ENCODE assay signal across 8 cellular contexts in the genomic region with DNA sequence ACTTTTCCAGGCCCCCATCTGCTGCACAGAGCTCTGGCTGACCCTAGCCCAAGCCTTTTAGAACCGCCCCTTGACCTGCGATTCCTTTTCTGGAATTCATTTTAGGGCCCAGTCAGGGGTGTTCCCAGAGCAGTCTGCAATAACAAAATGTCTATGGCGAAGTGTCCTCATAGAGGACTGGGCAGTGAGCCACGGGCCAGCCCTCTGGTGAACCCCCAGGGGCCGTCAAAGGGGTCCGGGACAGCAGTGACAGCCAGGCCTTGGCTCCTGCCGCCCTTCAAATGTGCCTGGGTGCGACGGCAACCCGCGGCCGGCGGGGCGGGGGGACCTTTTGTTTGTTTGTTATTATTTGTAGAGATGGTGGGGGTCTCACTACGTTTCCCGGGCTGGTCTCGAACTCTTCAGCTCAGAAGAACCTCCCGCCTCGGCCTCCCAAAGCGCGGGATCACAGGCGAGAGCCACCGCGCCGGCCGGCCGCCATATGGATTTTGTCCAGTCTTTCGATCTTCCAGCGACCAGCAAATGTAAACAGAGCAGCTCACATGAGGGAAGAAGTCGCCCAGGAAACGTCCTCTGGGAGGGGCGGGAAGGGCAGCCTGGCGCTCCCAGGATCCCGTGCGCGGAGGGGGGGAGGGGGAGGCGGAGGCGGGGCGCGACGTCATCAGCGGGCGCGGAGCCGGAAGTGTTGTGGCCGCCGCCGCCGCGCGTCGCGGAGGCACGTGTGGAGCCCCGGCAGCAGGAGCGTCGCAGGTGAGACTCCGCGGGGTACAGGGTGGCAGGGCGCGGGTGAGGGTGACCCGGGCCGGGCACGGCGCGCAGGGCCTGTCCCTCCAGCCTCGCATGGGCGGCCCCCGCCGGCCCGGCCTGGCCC. TPM values are rescaled to one million over a fixed set of nuclear protein-coding genes. Genes with fewer than 3 reads are reported as not detected.
A peak's percentile ranks its signal among the peaks of the same experiment; 100 is the strongest.
DNase-seq lines count a peak whose midpoint lies in the region; ATAC-seq and TF ChIP-seq lines count a peak whose summit lies in the region.

A gene (plus strand): TSS at position 685 of the 871 bp plus-strand sequence. CDS start 783 bp downstream, outside the sequence.

- H3K27me3 ChIP-seq in HCT116 (ENCODE audit: insufficient read depth, low read length): no peaks in the 10 kb centered on the region
- H3K27me3 ChIP-seq in right atrium auricular region: no peaks in the 10 kb centered on the region
- no peaks in the 10 kb centered on the region for H3K27me3 ChIP-seq in uterus

- peaks cover 35% of the 10 kb centered on the region for H3K4me1 Mint-ChIP-seq in T-helper 17 cell

- H3K4me1 ChIP-seq in HCT116 (ENCODE audit: control insufficient read depth in 1 of 2, insufficient read depth in 2 of 2, low read length in 2 of 2): peaks cover 10 to 30% of the 10 kb centered on the region in 2 experiments; a peak in 3 of 4 replicates
- peaks cover 0 to 56% of the 10 kb centered on the region in 2 donors for H3K4me1 ChIP-seq in right atrium auricular region
- peaks cover 0 to 25% of the 10 kb centered on the region in 2 donors for H3K4me1 ChIP-seq in uterus

- H3K27ac ChIP-seq in HCT116 (ENCODE audit: low read depth, low read length) (peak within 1 kb of the TSS; percentile 64), right atrium auricular region (peak within 1 kb of the TSS; percentile 93 to 98), uterus (peak within 1 kb of the TSS; percentile 88 to 96)

- POLR2A ChIA-PET in HCT116 (lab: Charles Lee): interaction anchor here (0.6 to 1.4 kb wide), 6 partner anchors 8 to 551 kb away, joined by 3 to 11 read pairs (median 6); no protein-coding TSS in a partner anchor

- H3K4me2 ChIP-seq in HCT116 (ENCODE audit: low read length): peak within 1 kb of the TSS; percentile 96

- no peak within 1 kb of the TSS for H2AFZ ChIP-seq in HCT116 (ENCODE audit: low read depth, low read length, poor library complexity, severe bottlenecking)

- intact Hi-C loops in HCT116 (cut with micrococcal nuclease) (no loop called here), uterus (cut with DNase I; ENCODE audit: low total_unique reads) (no loop called here)

- ATAC-seq in HCT116 (peak; percentile 86), T-helper 17 cell (peak; percentile 90)

- TSS peak; percentile 89 for BruUV-seq in HCT116 (replicated peaks; lab: Mats Ljungman, UMichigan)

- peak within 1 kb of the TSS; percentile 96 for H3K9ac ChIP-seq in HCT116 (ENCODE audit: low read length)

- RAD21 ChIA-PET in HCT116 (lab: Charles Lee; ENCODE audit: low non-redundant PET in 1 of 2, low total read pairs in 2 of 2, uncharacterized antibody in 2 of 2, unreplicated experiment in 2 of 2): interaction anchor here in 1 of 2 experiments (0.6 kb wide), 1 partner anchor 181 kb away, joined by 3 read pairs; no protein-coding TSS in a partner anchor

- H3K4me3 ChIP-seq in HCT116 (replicated peaks in 1 of 2; ENCODE audit: low read depth in 1 of 2, low read length in 2 of 2): peak within 1 kb of the TSS; percentile 85 to 97
- H3K4me3 ChIP-seq in right atrium auricular region: peak within 1 kb of the TSS; percentile 84 to 90
- peak within 1 kb of the TSS; percentile 68 to 93 for H3K4me3 ChIP-seq in uterus

- H3K36me3 ChIP-seq in HCT116 (ENCODE audit: control insufficient read depth in 1 of 2, insufficient read depth in 2 of 2, low read length in 2 of 2) (peaks cover 0 to 14% of the 10 kb centered on the region in 2 experiments; a peak in 2 of 4 replicates), right atrium auricular region (peaks cover 7% of the 10 kb centered on the region), uterus (no peaks in the 10 kb centered on the region)

- peak within 1 kb of the TSS; percentile 88 for H3K27ac Mint-ChIP-seq in T-helper 17 cell

- no peaks in the 10 kb centered on the region for H3K27me3 Mint-ChIP-seq in T-helper 17 cell

- CTCF ChIA-PET in HCT116 (lab: Charles Lee): interaction anchor here (0.9 to 2.9 kb wide), 2 partner anchors 10 to 12 kb away, joined by 7 to 16 read pairs; no protein-coding TSS in a partner anchor

- TF ChIP-seq RAD21 in HCT116 (IDR thresholded peaks at IDR 0.05; ENCODE audit: low read depth): no peak

- H3K4me3 Mint-ChIP-seq in T-helper 17 cell: peak within 1 kb of the TSS; percentile 95

- no peak for TF ChIP-seq POLR2A in HCT116 (IDR thresholded peaks at IDR 0.05; ENCODE audit: borderline replicate concordance, extremely low read depth, insufficient read depth, insufficient read length)
- peak in 1 of 2 donors; percentile 49 for TF ChIP-seq POLR2A in uterus (IDR thresholded peaks at IDR 0.05)

- H4K20me1 ChIP-seq in HCT116 (ENCODE audit: insufficient read depth): no peaks in the 10 kb centered on the region

- DNase-seq in DMS 273 (lab: John Stamatoyannopoulos, UW; ENCODE audit: unreplicated experiment) (peak; percentile 96), HCT116 (ENCODE audit: low read depth, low spot score) (peak; percentile 62), NCI-H146 treated with DMSO at 0.1 percent for 48 hours (lab: John Stamatoyannopoulos, UW; ENCODE audit: unreplicated experiment) (peak; percentile 96), T-helper 17 cell (peak; percentile 62 to 77 (median 75)), anterior cingulate cortex (lab: John Stamatoyannopoulos, UW) (peak; percentile 41 to 91 (median 84)), right atrium auricular region (ENCODE audit: low spot score) (peak; percentile 91), putamen (ENCODE audit: low spot score) (peak; percentile 90), uterus (peak; percentile 89 to 90)

- peaks cover 30% of the 10 kb centered on the region for H3K79me2 ChIP-seq in HCT116 (ENCODE audit: insufficient read depth, low read length)

- TF ChIP-seq CTCF in HCT116 (IDR thresholded peaks at IDR 0.05 in 2 of 3, conservative IDR thresholded peaks at IDR 0.05 in 1 of 3; ENCODE audit: borderline replicate concordance in 1 of 3, insufficient read depth in 1 of 3, low read depth in 2 of 3, low read length in 2 of 3): no peak
- TF ChIP-seq CTCF in right atrium auricular region (IDR thresholded peaks at IDR 0.05): no peak
- TF ChIP-seq CTCF in uterus (IDR thresholded peaks at IDR 0.05): no peak

- H3K9me2 ChIP-seq in HCT116 (ENCODE audit: insufficient read depth): no peaks in the 10 kb centered on the region

- H3K9me3 ChIP-seq in HCT116 (ENCODE audit: control insufficient read depth in 1 of 2, insufficient read depth in 1 of 2, low read depth in 1 of 2, low read length in 2 of 2) (no peaks in the 10 kb centered on the region), T-helper 17 cell (ENCODE audit: control insufficient read depth, low read length, poor library complexity, severe bottlenecking) (no peaks in the 10 kb centered on the region), right atrium auricular region (no peaks in the 10 kb centered on the region), uterus (no peaks in the 10 kb centered on the region)

- H3K36me3 Mint-ChIP-seq in T-helper 17 cell (ENCODE audit: low read depth): no peaks in the 10 kb centered on the region

TF ChIP-seq in HCT116, 20 proteins besides CTCF, POLR2A, EP300 and RAD21 (continues in another document):
- TF ChIP-seq ZNF274 (IDR thresholded peaks at IDR 0.05; ENCODE audit: low read depth, low read length): no peak
- no peak for TF ChIP-seq EZH2 (IDR thresholded peaks at IDR 0.05)
- TF ChIP-seq EGR1 (IDR thresholded peaks at IDR 0.05; ENCODE audit: low read depth): no peak
- TF ChIP-seq POLR2AphosphoS5 (IDR thresholded peaks at IDR 0.05; ENCODE audit: low read depth, low read length): peak; percentile 70
- TF ChIP-seq SP1 (IDR thresholded peaks at IDR 0.05; ENCODE audit: low read depth): no peak
- TF ChIP-seq, protein P1, sequence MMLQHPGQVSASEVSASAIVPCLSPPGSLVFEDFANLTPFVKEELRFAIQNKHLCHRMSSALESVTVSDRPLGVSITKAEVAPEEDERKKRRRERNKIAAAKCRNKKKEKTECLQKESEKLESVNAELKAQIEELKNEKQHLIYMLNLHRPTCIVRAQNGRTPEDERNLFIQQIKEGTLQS (IDR thresholded peaks at IDR 0.05): no peak
- no peak for TF ChIP-seq EZH2phosphoT487 (IDR thresholded peaks at IDR 0.05; ENCODE audit: borderline replicate concordance)
- TF ChIP-seq, protein P2, sequence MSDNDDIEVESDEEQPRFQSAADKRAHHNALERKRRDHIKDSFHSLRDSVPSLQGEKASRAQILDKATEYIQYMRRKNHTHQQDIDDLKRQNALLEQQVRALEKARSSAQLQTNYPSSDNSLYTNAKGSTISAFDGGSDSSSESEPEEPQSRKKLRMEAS (IDR thresholded peaks at IDR 0.05): no peak
- no peak for TF ChIP-seq TCF7L2 (IDR thresholded peaks at IDR 0.05; ENCODE audit: borderline replicate concordance, extremely low read depth, insufficient read depth, insufficient read length)
- TF ChIP-seq CEBPB (IDR thresholded peaks at IDR 0.05; ENCODE audit: low read depth): no peak
- TF ChIP-seq, protein P3, sequence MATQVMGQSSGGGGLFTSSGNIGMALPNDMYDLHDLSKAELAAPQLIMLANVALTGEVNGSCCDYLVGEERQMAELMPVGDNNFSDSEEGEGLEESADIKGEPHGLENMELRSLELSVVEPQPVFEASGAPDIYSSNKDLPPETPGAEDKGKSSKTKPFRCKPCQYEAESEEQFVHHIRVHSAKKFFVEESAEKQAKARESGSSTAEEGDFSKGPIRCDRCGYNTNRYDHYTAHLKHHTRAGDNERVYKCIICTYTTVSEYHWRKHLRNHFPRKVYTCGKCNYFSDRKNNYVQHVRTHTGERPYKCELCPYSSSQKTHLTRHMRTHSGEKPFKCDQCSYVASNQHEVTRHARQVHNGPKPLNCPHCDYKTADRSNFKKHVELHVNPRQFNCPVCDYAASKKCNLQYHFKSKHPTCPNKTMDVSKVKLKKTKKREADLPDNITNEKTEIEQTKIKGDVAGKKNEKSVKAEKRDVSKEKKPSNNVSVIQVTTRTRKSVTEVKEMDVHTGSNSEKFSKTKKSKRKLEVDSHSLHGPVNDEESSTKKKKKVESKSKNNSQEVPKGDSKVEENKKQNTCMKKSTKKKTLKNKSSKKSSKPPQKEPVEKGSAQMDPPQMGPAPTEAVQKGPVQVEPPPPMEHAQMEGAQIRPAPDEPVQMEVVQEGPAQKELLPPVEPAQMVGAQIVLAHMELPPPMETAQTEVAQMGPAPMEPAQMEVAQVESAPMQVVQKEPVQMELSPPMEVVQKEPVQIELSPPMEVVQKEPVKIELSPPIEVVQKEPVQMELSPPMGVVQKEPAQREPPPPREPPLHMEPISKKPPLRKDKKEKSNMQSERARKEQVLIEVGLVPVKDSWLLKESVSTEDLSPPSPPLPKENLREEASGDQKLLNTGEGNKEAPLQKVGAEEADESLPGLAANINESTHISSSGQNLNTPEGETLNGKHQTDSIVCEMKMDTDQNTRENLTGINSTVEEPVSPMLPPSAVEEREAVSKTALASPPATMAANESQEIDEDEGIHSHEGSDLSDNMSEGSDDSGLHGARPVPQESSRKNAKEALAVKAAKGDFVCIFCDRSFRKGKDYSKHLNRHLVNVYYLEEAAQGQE (IDR thresholded peaks at IDR 0.05; ENCODE audit: low read depth): no peak
- TF ChIP-seq CBX3 (IDR thresholded peaks at IDR 0.05; ENCODE audit: low read depth): no peak
- TF ChIP-seq ZFX (IDR thresholded peaks at IDR 0.05): 0 out of 2 replicates have a peak, but pooled peaks have one; percentile 41

RNA-seq across cellular contexts. Expression of the gene that starts here (rescaled TPM):
- 14.9 TPM for total RNA-seq in HCT116 (2021; ENCODE audit: unreplicated experiment)
- 8.4 and 8.5 TPM in 2 replicates for polyA plus RNA-seq in HCT116 (2012)
- 1 to 10 TPM; 8.2 to 8.3 TPM for total RNA-seq in T-helper 17 cell
- total RNA-seq in right atrium auricular region: 1 to 10 TPM; 4.4 to 7.4 TPM
- total RNA-seq in uterus: 10 to 100 TPM in 2 of 4 donors, 1 to 10 TPM in 2; 3.6 to 26.5 (median 8.7) TPM

Comparison
In these comparisons a context has a peak if more than half of its experiments do, and no peak if none do; other contexts are left out.
1. Peak in every context shown above with its lines: DNase-seq, ATAC-seq, H3K4me3 ChIP-seq and H3K27ac ChIP-seq.